1 cellular context compared by ENCODE assay signal in the genomic region with DNA sequence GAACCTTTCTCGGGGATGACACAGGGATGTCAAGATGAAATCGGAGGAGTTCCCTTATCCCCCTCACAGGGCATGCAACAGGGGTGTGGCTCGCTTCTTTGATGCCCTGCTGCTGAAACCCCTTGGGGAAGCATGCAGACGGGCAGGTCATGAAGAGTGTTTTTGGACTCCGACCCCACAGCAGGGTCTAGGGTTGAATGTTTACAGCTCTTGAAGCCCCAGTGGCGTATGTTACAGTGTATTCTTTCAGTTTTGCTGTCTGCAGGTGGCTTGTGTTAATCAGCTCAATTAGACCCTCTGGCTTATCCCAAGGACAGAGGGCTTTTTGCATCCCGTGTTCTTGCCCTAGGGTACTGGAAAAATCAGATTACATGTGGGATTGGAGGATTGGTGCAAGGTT.
TF ChIP-seq lines count a peak whose summit lies in the region.

No MANE protein-coding gene starts in this region.

TF ChIP-seq in HepG2, 621 proteins besides CTCF, POLR2A, EP300 and RAD21 (continued from another document):
- TF ChIP-seq, protein P1, sequence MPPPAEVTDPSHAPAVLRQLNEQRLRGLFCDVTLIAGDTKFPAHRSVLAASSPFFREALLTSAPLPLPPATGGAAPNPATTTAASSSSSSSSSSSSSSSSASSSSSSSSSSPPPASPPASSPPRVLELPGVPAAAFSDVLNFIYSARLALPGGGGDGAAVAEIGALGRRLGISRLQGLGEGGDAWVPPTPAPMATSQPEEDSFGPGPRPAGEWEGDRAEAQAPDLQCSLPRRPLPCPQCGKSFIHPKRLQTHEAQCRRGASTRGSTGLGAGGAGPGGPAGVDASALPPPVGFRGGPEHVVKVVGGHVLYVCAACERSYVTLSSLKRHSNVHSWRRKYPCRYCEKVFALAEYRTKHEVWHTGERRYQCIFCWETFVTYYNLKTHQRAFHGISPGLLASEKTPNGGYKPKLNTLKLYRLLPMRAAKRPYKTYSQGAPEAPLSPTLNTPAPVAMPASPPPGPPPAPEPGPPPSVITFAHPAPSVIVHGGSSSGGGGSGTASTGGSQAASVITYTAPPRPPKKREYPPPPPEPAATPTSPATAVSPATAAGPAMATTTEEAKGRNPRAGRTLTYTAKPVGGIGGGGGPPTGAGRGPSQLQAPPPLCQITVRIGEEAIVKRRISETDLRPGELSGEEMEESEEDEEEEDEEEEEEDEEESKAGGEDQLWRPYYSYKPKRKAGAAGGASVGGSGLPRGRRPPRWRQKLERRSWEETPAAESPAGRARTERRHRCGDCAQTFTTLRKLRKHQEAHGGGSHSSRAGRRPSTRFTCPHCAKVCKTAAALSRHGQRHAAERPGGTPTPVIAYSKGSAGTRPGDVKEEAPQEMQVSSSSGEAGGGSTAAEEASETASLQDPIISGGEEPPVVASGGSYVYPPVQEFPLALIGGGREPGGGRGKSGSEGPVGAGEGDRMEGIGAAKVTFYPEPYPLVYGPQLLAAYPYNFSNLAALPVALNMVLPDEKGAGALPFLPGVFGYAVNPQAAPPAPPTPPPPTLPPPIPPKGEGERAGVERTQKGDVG (CRISPR knock-in tag; IDR thresholded peaks at IDR 0.05; ENCODE audit: borderline replicate concordance): no peak
- TF ChIP-seq MTF2 (CRISPR knock-in tag; IDR thresholded peaks at IDR 0.05; ENCODE audit: borderline replicate concordance) (no peak), KLF12 (CRISPR knock-in tag; IDR thresholded peaks at IDR 0.05; ENCODE audit: borderline replicate concordance) (no peak), ZNF792 (CRISPR knock-in tag; IDR thresholded peaks at IDR 0.05) (no peak), EEA1 (CRISPR knock-in tag; IDR thresholded peaks at IDR 0.05; ENCODE audit: borderline replicate concordance) (no peak), MIER3 (CRISPR knock-in tag; IDR thresholded peaks at IDR 0.05; ENCODE audit: borderline replicate concordance) (no peak), TBX2 (CRISPR knock-in tag; IDR thresholded peaks at IDR 0.05; ENCODE audit: borderline replicate concordance) (peak; percentile 41; the same call in 1 of the 2 replicates), REXO4 (CRISPR knock-in tag; IDR thresholded peaks at IDR 0.05; ENCODE audit: borderline replicate concordance) (no peak), ZNF570 (CRISPR knock-in tag; IDR thresholded peaks at IDR 0.05; ENCODE audit: borderline replicate concordance) (no peak), ZC3H4 (CRISPR knock-in tag; IDR thresholded peaks at IDR 0.05; ENCODE audit: borderline replicate concordance) (no peak), RBM39 (IDR thresholded peaks at IDR 0.05; ENCODE audit: low read depth, low read length, poor library complexity, severe bottlenecking) (no peak), ZSCAN25 (CRISPR knock-in tag; IDR thresholded peaks at IDR 0.05) (no peak), ZMYM4 (CRISPR knock-in tag; IDR thresholded peaks at IDR 0.05) (0 out of 2 replicates have a peak, but pooled peaks have one; percentile 43), RARA (CRISPR knock-in tag; IDR thresholded peaks at IDR 0.05) (peak; percentile 15; the same call in 1 of the 2 replicates), CREB1 (IDR thresholded peaks at IDR 0.05) (no peak), CREB1 (CRISPR knock-in tag; IDR thresholded peaks at IDR 0.05) (no peak), ZNF569 (CRISPR knock-in tag; IDR thresholded peaks at IDR 0.05; ENCODE audit: borderline replicate concordance) (no peak), ZNF773 (CRISPR knock-in tag; IDR thresholded peaks at IDR 0.05; ENCODE audit: borderline replicate concordance) (no peak), TCF12 (IDR thresholded peaks at IDR 0.05) (no peak), TCF12 (CRISPR knock-in tag; IDR thresholded peaks at IDR 0.05) (no peak), YEATS4 (CRISPR knock-in tag; IDR thresholded peaks at IDR 0.05; ENCODE audit: borderline replicate concordance) (no peak), HOXA5 (CRISPR knock-in tag; IDR thresholded peaks at IDR 0.05) (no peak), HNF4A (CRISPR knock-in tag; IDR thresholded peaks at IDR 0.05) (peak; percentile 61)
- TF ChIP-seq, protein P2, sequence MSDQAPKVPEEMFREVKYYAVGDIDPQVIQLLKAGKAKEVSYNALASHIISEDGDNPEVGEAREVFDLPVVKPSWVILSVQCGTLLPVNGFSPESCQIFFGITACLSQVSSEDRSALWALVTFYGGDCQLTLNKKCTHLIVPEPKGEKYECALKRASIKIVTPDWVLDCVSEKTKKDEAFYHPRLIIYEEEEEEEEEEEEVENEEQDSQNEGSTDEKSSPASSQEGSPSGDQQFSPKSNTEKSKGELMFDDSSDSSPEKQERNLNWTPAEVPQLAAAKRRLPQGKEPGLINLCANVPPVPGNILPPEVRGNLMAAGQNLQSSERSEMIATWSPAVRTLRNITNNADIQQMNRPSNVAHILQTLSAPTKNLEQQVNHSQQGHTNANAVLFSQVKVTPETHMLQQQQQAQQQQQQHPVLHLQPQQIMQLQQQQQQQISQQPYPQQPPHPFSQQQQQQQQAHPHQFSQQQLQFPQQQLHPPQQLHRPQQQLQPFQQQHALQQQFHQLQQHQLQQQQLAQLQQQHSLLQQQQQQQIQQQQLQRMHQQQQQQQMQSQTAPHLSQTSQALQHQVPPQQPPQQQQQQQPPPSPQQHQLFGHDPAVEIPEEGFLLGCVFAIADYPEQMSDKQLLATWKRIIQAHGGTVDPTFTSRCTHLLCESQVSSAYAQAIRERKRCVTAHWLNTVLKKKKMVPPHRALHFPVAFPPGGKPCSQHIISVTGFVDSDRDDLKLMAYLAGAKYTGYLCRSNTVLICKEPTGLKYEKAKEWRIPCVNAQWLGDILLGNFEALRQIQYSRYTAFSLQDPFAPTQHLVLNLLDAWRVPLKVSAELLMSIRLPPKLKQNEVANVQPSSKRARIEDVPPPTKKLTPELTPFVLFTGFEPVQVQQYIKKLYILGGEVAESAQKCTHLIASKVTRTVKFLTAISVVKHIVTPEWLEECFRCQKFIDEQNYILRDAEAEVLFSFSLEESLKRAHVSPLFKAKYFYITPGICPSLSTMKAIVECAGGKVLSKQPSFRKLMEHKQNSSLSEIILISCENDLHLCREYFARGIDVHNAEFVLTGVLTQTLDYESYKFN (CRISPR knock-in tag; conservative IDR thresholded peaks at IDR 0.05): 0 out of 2 replicates have a peak, but pooled peaks have one; percentile 19
- TF ChIP-seq, protein P3, sequence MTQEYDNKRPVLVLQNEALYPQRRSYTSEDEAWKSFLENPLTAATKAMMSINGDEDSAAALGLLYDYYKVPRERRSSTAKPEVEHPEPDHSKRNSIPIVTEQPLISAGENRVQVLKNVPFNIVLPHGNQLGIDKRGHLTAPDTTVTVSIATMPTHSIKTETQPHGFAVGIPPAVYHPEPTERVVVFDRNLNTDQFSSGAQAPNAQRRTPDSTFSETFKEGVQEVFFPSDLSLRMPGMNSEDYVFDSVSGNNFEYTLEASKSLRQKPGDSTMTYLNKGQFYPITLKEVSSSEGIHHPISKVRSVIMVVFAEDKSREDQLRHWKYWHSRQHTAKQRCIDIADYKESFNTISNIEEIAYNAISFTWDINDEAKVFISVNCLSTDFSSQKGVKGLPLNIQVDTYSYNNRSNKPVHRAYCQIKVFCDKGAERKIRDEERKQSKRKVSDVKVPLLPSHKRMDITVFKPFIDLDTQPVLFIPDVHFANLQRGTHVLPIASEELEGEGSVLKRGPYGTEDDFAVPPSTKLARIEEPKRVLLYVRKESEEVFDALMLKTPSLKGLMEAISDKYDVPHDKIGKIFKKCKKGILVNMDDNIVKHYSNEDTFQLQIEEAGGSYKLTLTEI (CRISPR knock-in tag; conservative IDR thresholded peaks at IDR 0.05): no peak
TF ChIP-seq in HepG2: peak in this region for 11.
